2 cellular contexts compared by ENCODE assay signal in genomic region chr2:70998885-70999284, GRCh38. TPM values are rescaled to one million over a fixed set of nuclear protein-coding genes. Genes with fewer than 3 reads are reported as not detected.
"Had no signal": no experiment of that assay in that cellular context is flagged by ENCODE, and none has a peak within 500 bp of the region (broad histone marks: within the 10 kb centered on the region; RNA-seq: fewer than 3 reads in every experiment).

No MANE protein-coding gene starts in this region.

RNA-seq across cellular contexts. Expression of gene ANKRD53, which starts 20.5 kb away (rescaled TPM):
- total RNA-seq: NCI-H460, SJSA1 had no signal
